In genomic region chr9:93061260-93061751, GRCh38 we compare ENCODE assay signal across 16 cellular contexts. TPM values are rescaled to one million over a fixed set of nuclear protein-coding genes. Genes with fewer than 3 reads are reported as not detected.
DNase-seq lines count a peak whose midpoint lies in the region; ATAC-seq and TF ChIP-seq lines count a peak whose summit lies in the region.
"Had no signal": no experiment of that assay in that cellular context is flagged by ENCODE, and none has a peak within 500 bp of the region (broad histone marks: within the 10 kb centered on the region; RNA-seq: fewer than 3 reads in every experiment).

No MANE protein-coding gene starts in this region.

- DNase-seq in T-helper 1 cell: no peak
- DNase-seq in activated naive CD8-positive, alpha-beta T cell treated with anti-CD3 and anti-CD28 coated beads, Interleukin-2, amount 50 U/mL, for 24 hours: no peak
- peak; percentile 89 for DNase-seq in osteoblast (ENCODE audit: insufficient read length, low spot score, missing footprints)
- no peak for DNase-seq in HPDE6-E6E7 (ENCODE audit: extremely low spot score)
- no peak for DNase-seq in stimulated activated naive CD4-positive, alpha-beta T cell (lab: John Stamatoyannopoulos, UW)
- DNase-seq: anterior cingulate cortex; left ventricle myocardium inferior; NCI-H1092 treated with DMSO at 0.1 percent for 48 hours; NCI-H524 treated with DMSO at 0.1 percent for 48 hours; pancreas; stimulated activated CD4-positive, alpha-beta T cell treated with anti-CD3 and anti-CD28 coated beads, Interleukin-1b, Interleukin-23, amount 100 ng/mL, for 48 hours had no signal

- H3K4me3 ChIP-seq in osteoblast (ENCODE audit: insufficient read depth, low read length): no peak overlapping the region
- H3K4me3 ChIP-seq: left ventricle myocardium inferior, pancreas had no signal

- H3K4me1 Mint-ChIP-seq in T-helper 1 cell treated with Interleukin-12 subunit alpha and Interleukin-12 subunit beta and Interleukin-4 antibody, amounts not matched to agents 30 μg/mL and 1 μg/mL, for 36 hours (ENCODE audit: low read depth): peaks cover 68% of the 10 kb centered on the region
- peaks cover 54 to 70% (median 57%) of the 10 kb centered on the region in 3 donors for H3K4me1 Mint-ChIP-seq in IgD-negative memory B cell
- H3K4me1 Mint-ChIP-seq in activated naive CD8-positive, alpha-beta T cell treated with anti-CD3 and anti-CD28 coated beads, Interleukin-2, amount 50 U/mL, for 24 hours: peaks cover 77% of the 10 kb centered on the region

- H3K4me2 ChIP-seq in osteoblast (ENCODE audit: insufficient read depth, low read length): peak overlapping the region; percentile 41

- no peaks in the 10 kb centered on the region for H3K36me3 ChIP-seq in osteoblast (ENCODE audit: insufficient read depth, low read length)
- H3K36me3 ChIP-seq: left ventricle myocardium inferior, pancreas had no signal

- no peak overlapping the region for H3K27ac ChIP-seq in osteoblast (ENCODE audit: low read depth, low read length)
- H3K27ac ChIP-seq: 22Rv1, left ventricle myocardium inferior, pancreas had no signal

- H3K9me3 ChIP-seq in osteoblast (ENCODE audit: low read depth, low read length): no peaks in the 10 kb centered on the region
- H3K9me3 ChIP-seq: left ventricle myocardium inferior, pancreas had no signal

- H3K27ac Mint-ChIP-seq in T-helper 1 cell treated with Interleukin-12 subunit alpha and Interleukin-12 subunit beta and Interleukin-4 antibody, amounts not matched to agents 30 μg/mL and 1 μg/mL, for 36 hours: peak overlapping the region; percentile 95
- H3K27ac Mint-ChIP-seq in IgD-negative memory B cell: peak overlapping the region; percentile 98 to 99 (median 99)
- peak overlapping the region; percentile 87 for H3K27ac Mint-ChIP-seq in activated naive CD8-positive, alpha-beta T cell treated with anti-CD3 and anti-CD28 coated beads, Interleukin-2, amount 50 U/mL, for 24 hours

- peaks cover 12% of the 10 kb centered on the region for H3K4me1 ChIP-seq in osteoblast (ENCODE audit: insufficient read depth, low read length)

- no peaks in the 10 kb centered on the region for H3K79me2 ChIP-seq in osteoblast (ENCODE audit: insufficient read depth, low read length)

- H4K20me1 ChIP-seq in osteoblast (ENCODE audit: insufficient read depth, low read length): no peaks in the 10 kb centered on the region

- H3K27me3 ChIP-seq in osteoblast (ENCODE audit: insufficient read depth, low read length): no peaks in the 10 kb centered on the region
- H3K27me3 ChIP-seq: pancreas had no signal

- H3K27me3 Mint-ChIP-seq in T-helper 1 cell treated with Interleukin-12 subunit alpha and Interleukin-12 subunit beta and Interleukin-4 antibody, amounts not matched to agents 30 μg/mL and 1 μg/mL, for 36 hours (ENCODE audit: low read depth): no peaks in the 10 kb centered on the region
- peaks cover 2% of the 10 kb centered on the region for H3K27me3 Mint-ChIP-seq in IgD-negative memory B cell
- no peaks in the 10 kb centered on the region for H3K27me3 Mint-ChIP-seq in activated naive CD8-positive, alpha-beta T cell treated with anti-CD3 and anti-CD28 coated beads, Interleukin-2, amount 50 U/mL, for 24 hours

- no peak for TF ChIP-seq CTCF in osteoblast (IDR thresholded peaks at IDR 0.05; ENCODE audit: extremely low read depth, low read depth, low read length)

- no peak for ATAC-seq in activated naive CD8-positive, alpha-beta T cell treated with anti-CD3 and anti-CD28 coated beads, Interleukin-2, amount 50 U/mL, for 24 hours
- ATAC-seq in GM18520 (IDR thresholded peaks at IDR 0.05; ENCODE audit: unreplicated experiment): no peak
- ATAC-seq: Right ventricle myocardium inferior had no signal

- peak overlapping the region; percentile 91 for H3K4me3 Mint-ChIP-seq in T-helper 1 cell treated with Interleukin-12 subunit alpha and Interleukin-12 subunit beta and Interleukin-4 antibody, amounts not matched to agents 30 μg/mL and 1 μg/mL, for 36 hours
- H3K4me3 Mint-ChIP-seq in IgD-negative memory B cell: peak overlapping the region; percentile 87 to 99 (median 94)
- H3K4me3 Mint-ChIP-seq in activated naive CD8-positive, alpha-beta T cell treated with anti-CD3 and anti-CD28 coated beads, Interleukin-2, amount 50 U/mL, for 24 hours: peak overlapping the region; percentile 87

- H2AFZ ChIP-seq in osteoblast (ENCODE audit: low read length): no peak overlapping the region

- no peaks in the 10 kb centered on the region for H3K9me3 Mint-ChIP-seq in T-helper 1 cell treated with Interleukin-12 subunit alpha and Interleukin-12 subunit beta and Interleukin-4 antibody, amounts not matched to agents 30 μg/mL and 1 μg/mL, for 36 hours
- H3K9me3 Mint-ChIP-seq in IgD-negative memory B cell: no peaks in the 10 kb centered on the region
- H3K9me3 Mint-ChIP-seq in activated naive CD8-positive, alpha-beta T cell treated with anti-CD3 and anti-CD28 coated beads, Interleukin-2, amount 50 U/mL, for 24 hours: no peaks in the 10 kb centered on the region

- peaks cover 38% of the 10 kb centered on the region for H3K36me3 Mint-ChIP-seq in T-helper 1 cell treated with Interleukin-12 subunit alpha and Interleukin-12 subunit beta and Interleukin-4 antibody, amounts not matched to agents 30 μg/mL and 1 μg/mL, for 36 hours (ENCODE audit: low read depth)
- peaks cover 6% of the 10 kb centered on the region for H3K36me3 Mint-ChIP-seq in IgD-negative memory B cell
- peaks cover 2% of the 10 kb centered on the region for H3K36me3 Mint-ChIP-seq in activated naive CD8-positive, alpha-beta T cell treated with anti-CD3 and anti-CD28 coated beads, Interleukin-2, amount 50 U/mL, for 24 hours (ENCODE audit: low read depth)

RNA-seq across cellular contexts. Expression of gene SUSD3, which starts 2.8 kb away (rescaled TPM):
- 96.3 TPM for polyA plus RNA-seq in IgD-negative memory B cell
- total RNA-seq in osteoblast: 0.36 and 0.88 TPM in 2 replicates

RNA-seq across cellular contexts. Expression of gene CARD19, which starts 34.7 kb away (rescaled TPM):
- polyA plus RNA-seq in IgD-negative memory B cell: 36.2 TPM
- 38.4 and 38.6 TPM in 2 replicates for total RNA-seq in osteoblast
